18 cellular contexts compared by ENCODE assay signal in the genomic region with DNA sequence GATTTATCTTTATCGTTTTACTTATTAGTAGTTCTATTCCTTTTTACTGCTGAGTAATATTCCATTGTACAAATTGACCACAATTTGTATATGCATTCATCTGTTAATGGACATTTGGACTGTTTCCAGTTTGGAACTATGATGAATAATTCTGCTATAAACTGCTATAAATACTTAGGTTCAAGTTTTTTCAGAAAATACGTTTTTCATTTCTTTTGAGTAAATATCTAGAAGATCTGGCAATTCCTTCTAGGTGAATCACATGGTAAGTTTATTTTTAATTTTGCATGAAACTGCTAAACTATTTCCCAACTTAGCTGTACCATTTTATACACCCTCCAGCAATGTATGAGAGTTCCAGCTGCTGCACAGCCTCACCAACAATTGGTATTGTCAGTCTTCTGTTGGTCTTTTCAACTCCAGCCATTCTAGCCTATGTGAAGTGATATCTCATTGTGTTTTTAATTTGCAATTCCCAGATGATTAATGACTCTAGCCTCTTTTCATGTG. TPM values are rescaled to one million over a fixed set of nuclear protein-coding genes. Genes with fewer than 3 reads are reported as not detected.
DNase-seq lines count a peak whose midpoint lies in the region; ATAC-seq and TF ChIP-seq lines count a peak whose summit lies in the region.
"Had no signal": no experiment of that assay in that cellular context is flagged by ENCODE, and none has a peak within 500 bp of the region (broad histone marks: within the 10 kb centered on the region; RNA-seq: fewer than 3 reads in every experiment).

No MANE protein-coding gene starts in this region.

- no peak for ATAC-seq in HG02642 (IDR thresholded peaks at IDR 0.05; ENCODE audit: poor library complexity, unreplicated experiment)
- ATAC-seq: sciatic nerve had no signal

- peak overlapping the region; percentile 25; the same call in 1 of the 2 replicates for H3K4me3 ChIP-seq in ACC112 (ENCODE audit: low read depth, low read length)
- peak overlapping the region; percentile 2; the same call in 1 of the 2 replicates for H3K4me3 ChIP-seq in SJSA1
- H3K4me3 ChIP-seq in fibroblast of pulmonary artery (replicated peaks; ENCODE audit: low read depth, low read length): no peak overlapping the region
- H3K4me3 ChIP-seq: dorsolateral prefrontal cortex, lung, neural progenitor cell, thyroid gland had no signal

- peak; percentile 55 for DNase-seq in GM03348 (ENCODE audit: low spot score)
- peak; percentile 67 to 88 for DNase-seq in SJSA1 (ENCODE audit: low read depth in 1 of 2, low spot score in 2 of 2)
- DNase-seq in fibroblast of pulmonary artery (ENCODE audit: low read depth): peak; percentile 46
- DNase-seq in NCI-H82 (lab: John Stamatoyannopoulos, UW): no peak
- DNase-seq in HUDEP-2 (lab: John Stamatoyannopoulos, UW; ENCODE audit: unreplicated experiment in 76 of 76): no peak
- no peak for DNase-seq in effector CD8-positive, alpha-beta T cell (lab: John Stamatoyannopoulos, UW)
- DNase-seq: activated CD4-positive, alpha-beta memory T cell treated with anti-CD3 and anti-CD28 coated beads, Interleukin-2, amount 10 ng/mL, durations not matched to agents 7 days and 5 days; AML-193; aorta; dorsolateral prefrontal cortex; NCI-H1105 treated with DMSO at 0.1 percent for 48 hours; stimulated activated CD4-positive, alpha-beta T cell treated with anti-CD3 and anti-CD28 coated beads, Interleukin-4, amount 100 ng/mL, for 24 hours; thyroid gland had no signal

- no peak overlapping the region for H2AFZ ChIP-seq in ACC112 (ENCODE audit: low read length, unreplicated experiment)
- H2AFZ ChIP-seq: neural progenitor cell had no signal

- H3K36me3 ChIP-seq in ACC112 (ENCODE audit: insufficient read depth, low read length): peaks cover 9% of the 10 kb centered on the region; the same call in 1 of the 2 replicates
- peaks cover 16% of the 10 kb centered on the region for H3K36me3 ChIP-seq in SJSA1
- H3K36me3 ChIP-seq: neural progenitor cell, thyroid gland had no signal

- H3K27ac ChIP-seq in ACC112 (ENCODE audit: low read depth, low read length) (peak overlapping the region; percentile 46), SJSA1 (peak overlapping the region; percentile 67)
- H3K27ac ChIP-seq: dorsolateral prefrontal cortex, neural progenitor cell, thyroid gland had no signal

- H3K79me2 ChIP-seq in ACC112 (ENCODE audit: control insufficient read depth, insufficient read depth, low read length, unreplicated experiment): peaks cover 63% of the 10 kb centered on the region

- peaks cover 25% of the 10 kb centered on the region for H3K4me1 ChIP-seq in ACC112 (ENCODE audit: control insufficient read depth, insufficient read depth, low read length, unreplicated experiment)
- peaks cover 17% of the 10 kb centered on the region for H3K4me1 ChIP-seq in SJSA1 (replicated peaks)
- H3K4me1 ChIP-seq: neural progenitor cell had no signal

- H3K9me3 ChIP-seq in SJSA1 (replicated peaks): no peaks in the 10 kb centered on the region
- H3K9me3 ChIP-seq: thyroid gland had no signal

- no peaks in the 10 kb centered on the region for H3K27me3 ChIP-seq in ACC112 (ENCODE audit: insufficient read depth, low read length)
- H3K27me3 ChIP-seq in SJSA1 (replicated peaks): no peaks in the 10 kb centered on the region
- H3K27me3 ChIP-seq: dorsolateral prefrontal cortex, neural progenitor cell, thyroid gland had no signal

- TF ChIP-seq CTCF in fibroblast of pulmonary artery (IDR thresholded peaks at IDR 0.05; ENCODE audit: low read length, missing control alignments): no peak

RNA-seq across cellular contexts. Expression of gene LIN54, which starts 22.2 kb away (rescaled TPM):
- total RNA-seq in SJSA1 (2014; rRNA removed; shearing (Covaris generic)): 22.4 and 42.4 TPM in 2 replicates

RNA-seq across cellular contexts. Expression of gene COPS4, which starts 46.6 kb away (rescaled TPM):
- total RNA-seq in SJSA1 (2014; rRNA removed; shearing (Covaris generic)): 58.5 and 111 TPM in 2 replicates

Comparison
In these comparisons a context has a peak if more than half of its experiments do, and no peak if none do; other contexts are left out.
1. DNase-seq: peak in GM03348 (single experiment), SJSA1 (2 of 2) and fibroblast of pulmonary artery (single experiment); none in NCI-H82 (single experiment), HUDEP-2 (0 of 76) and effector CD8-positive, alpha-beta T cell (single experiment).